8 cellular contexts compared by ENCODE assay signal in the genomic region with DNA sequence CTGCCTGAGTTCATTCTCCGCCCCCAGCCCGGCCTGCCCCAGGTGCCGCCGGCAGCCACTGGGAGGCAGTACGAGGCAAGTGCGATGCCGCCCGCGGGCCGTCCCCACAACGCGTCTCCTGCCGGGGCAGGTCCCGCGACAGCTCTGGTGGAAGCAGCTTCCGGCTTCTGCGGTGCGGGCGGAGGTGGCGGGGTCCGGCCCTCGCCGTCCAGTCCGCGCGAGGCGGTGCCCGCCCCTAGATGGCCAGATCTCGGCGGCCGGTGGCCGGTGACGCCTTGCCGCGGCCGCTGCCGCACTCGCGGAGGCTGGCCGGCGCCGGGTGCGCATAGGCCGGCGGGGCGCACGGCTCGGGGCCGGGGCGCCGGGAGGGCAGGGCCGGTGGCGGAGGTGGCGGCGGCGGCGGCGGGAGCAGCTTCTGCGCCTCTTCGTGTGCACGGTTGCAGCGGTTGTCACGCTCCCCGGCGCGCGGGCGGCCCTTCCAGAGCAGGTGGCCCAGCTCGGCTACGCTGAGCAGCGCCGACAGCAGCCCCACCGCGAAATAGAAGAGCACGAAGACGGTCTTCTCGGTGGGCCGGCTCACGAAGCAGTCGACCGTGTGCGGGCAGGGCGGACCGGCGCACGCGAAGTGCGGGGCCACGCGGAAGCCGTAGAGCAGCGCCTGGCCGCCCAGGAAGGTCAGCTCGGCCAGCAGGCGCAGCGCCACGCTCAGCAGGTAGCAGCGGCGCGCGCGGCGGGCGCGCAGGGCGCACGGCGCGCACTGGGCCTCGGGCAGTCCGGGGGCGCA.
A peak's percentile ranks its signal among the peaks of the same experiment; 100 is the strongest.
DNase-seq lines count a peak whose midpoint lies in the region; ATAC-seq lines count a peak whose summit lies in the region.

No MANE protein-coding gene starts in this region.

- H3K9me3 Mint-ChIP-seq in stimulated activated effector memory CD8-positive, alpha-beta T cell treated with anti-CD3 and anti-CD28 coated beads, Interleukin-12 subunit alpha, Interleukin-12 subunit beta, amount 100 ng/mL, for 72 hours: no peaks in the 10 kb centered on the region

- H3K36me3 ChIP-seq in effector memory CD4-positive, alpha-beta T cell (ENCODE audit: control insufficient read depth, insufficient read depth, low read length): no peaks in the 10 kb centered on the region
- no peaks in the 10 kb centered on the region for H3K36me3 ChIP-seq in mucosa of stomach (ENCODE audit: control insufficient read depth, insufficient read depth, low read length)

- peak; percentile 62 for ATAC-seq in HG03025 (IDR thresholded peaks at IDR 0.05; ENCODE audit: low FRiP score, unreplicated experiment)
- peak; percentile 89 for ATAC-seq in stimulated activated effector memory CD8-positive, alpha-beta T cell treated with anti-CD3 and anti-CD28 coated beads, Interleukin-12 subunit alpha, Interleukin-12 subunit beta, amount 100 ng/mL, for 72 hours

- H3K4me1 ChIP-seq in effector memory CD4-positive, alpha-beta T cell (ENCODE audit: control insufficient read depth, insufficient read depth, low read length, poor library complexity, severe bottlenecking): peaks cover 4% of the 10 kb centered on the region
- peaks cover 17% of the 10 kb centered on the region for H3K4me1 ChIP-seq in mucosa of stomach (ENCODE audit: control insufficient read depth, insufficient read depth, low read length)

- H3K36me3 Mint-ChIP-seq in stimulated activated effector memory CD8-positive, alpha-beta T cell treated with anti-CD3 and anti-CD28 coated beads, Interleukin-12 subunit alpha, Interleukin-12 subunit beta, amount 100 ng/mL, for 72 hours: peaks cover 17% of the 10 kb centered on the region

- peak overlapping the region; percentile 68 for H3K4me3 Mint-ChIP-seq in stimulated activated effector memory CD8-positive, alpha-beta T cell treated with anti-CD3 and anti-CD28 coated beads, Interleukin-12 subunit alpha, Interleukin-12 subunit beta, amount 100 ng/mL, for 72 hours

- DNase-seq in NCI-H1092 treated with DMSO at 0.1 percent for 48 hours (lab: John Stamatoyannopoulos, UW) (peak; percentile 5), NCI-H1092 (lab: John Stamatoyannopoulos, UW) (no peak), NCI-H446 (lab: John Stamatoyannopoulos, UW) (peak; percentile 14 to 73)
- peak; percentile 91 to 92 for DNase-seq in activated CD4-positive, alpha-beta T cell treated with anti-CD3 and anti-CD28 coated beads, Interleukin-2, amount 50 U/mL, for 48 hours
- DNase-seq in effector memory CD4-positive, alpha-beta T cell: peak in 2 of 3 donors; percentile 53 to 57
- DNase-seq in stimulated activated effector memory CD8-positive, alpha-beta T cell treated with anti-CD3 and anti-CD28 coated beads, Interleukin-12 subunit alpha, Interleukin-12 subunit beta, amount 100 ng/mL, for 72 hours (ENCODE audit: low spot score in 2 of 2): peak; percentile 68 to 89

- peaks cover 31% of the 10 kb centered on the region for H3K4me1 Mint-ChIP-seq in stimulated activated effector memory CD8-positive, alpha-beta T cell treated with anti-CD3 and anti-CD28 coated beads, Interleukin-12 subunit alpha, Interleukin-12 subunit beta, amount 100 ng/mL, for 72 hours

- peak overlapping the region; percentile 50 for H3K9ac ChIP-seq in mucosa of stomach (ENCODE audit: low read length)

- H3K27ac ChIP-seq in effector memory CD4-positive, alpha-beta T cell (ENCODE audit: insufficient read depth, low read length, poor library complexity, severe bottlenecking): no peak overlapping the region

- no peaks in the 10 kb centered on the region for H3K27me3 ChIP-seq in effector memory CD4-positive, alpha-beta T cell (replicated peaks; ENCODE audit: control insufficient read depth, insufficient read depth, low read length, poor library complexity, severe bottlenecking)
- no peaks in the 10 kb centered on the region for H3K27me3 ChIP-seq in mucosa of stomach (ENCODE audit: control insufficient read depth, insufficient read depth, low read length)

- peak overlapping the region; percentile 39 for H3K4me3 ChIP-seq in effector memory CD4-positive, alpha-beta T cell (ENCODE audit: insufficient read depth, low read depth, low read length, poor library complexity, severe bottlenecking)
- H3K4me3 ChIP-seq in mucosa of stomach (ENCODE audit: low read length): no peak overlapping the region

- no peaks in the 10 kb centered on the region for H3K9me3 ChIP-seq in effector memory CD4-positive, alpha-beta T cell (ENCODE audit: control insufficient read depth, low read length)
- H3K9me3 ChIP-seq in mucosa of stomach (ENCODE audit: control insufficient read depth, low read length): no peaks in the 10 kb centered on the region

- no peak overlapping the region for H3K27ac Mint-ChIP-seq in stimulated activated effector memory CD8-positive, alpha-beta T cell treated with anti-CD3 and anti-CD28 coated beads, Interleukin-12 subunit alpha, Interleukin-12 subunit beta, amount 100 ng/mL, for 72 hours
